16 cellular contexts compared by ENCODE assay signal in genomic region chr5:61735999-61736398, GRCh38.
"Had no signal": no experiment of that assay in that cellular context is flagged by ENCODE, and none has a peak within 500 bp of the region (broad histone marks: within the 10 kb centered on the region; RNA-seq: fewer than 3 reads in every experiment).

No MANE protein-coding gene starts in this region.

- DNase-seq: activated CD4-positive, alpha-beta T cell treated with anti-CD3 and anti-CD28 coated beads for 4 hours; activated CD8-positive, alpha-beta memory T cell treated with anti-CD3 and anti-CD28 coated beads, Interleukin-2, amount 50 U/mL, for 48 hours; activated CD8-positive, alpha-beta T cell treated with anti-CD3 and anti-CD28 coated beads, Interleukin-2, amount 10 ng/mL, durations not matched to agents 7 days and 5 days; effector CD4-positive, alpha-beta T cell; left cardiac atrium; psoas muscle; stimulated activated CD4-positive, alpha-beta T cell treated with anti-CD3 and anti-CD28 coated beads, Interleukin-4, amount 100 ng/mL, for 1 hour; upper lobe of right lung had no signal

- H3K4me3 ChIP-seq: ascending aorta, coronary artery, gastroesophageal sphincter, psoas muscle, upper lobe of right lung had no signal

- H3K27ac Mint-ChIP-seq: activated CD8-positive, alpha-beta T cell treated with anti-CD3 and anti-CD28 coated beads, Interleukin-2, amount 10 ng/mL, durations not matched to agents 7 days and 5 days; stimulated activated naive CD8-positive, alpha-beta T cell treated with anti-CD3 and anti-CD28 coated beads, Interleukin-15, Interleukin-2, amounts not matched to agents 100 ng/mL and 50 ng/mL, for 24 hours; T-helper 1 cell treated with Interleukin-12 subunit alpha and Interleukin-12 subunit beta and Interleukin-4 antibody, amounts not matched to agents 30 μg/mL and 1 μg/mL, for 36 hours had no signal

- H3K4me3 Mint-ChIP-seq: activated CD8-positive, alpha-beta T cell treated with anti-CD3 and anti-CD28 coated beads, Interleukin-2, amount 10 ng/mL, durations not matched to agents 7 days and 5 days; stimulated activated naive CD8-positive, alpha-beta T cell treated with anti-CD3 and anti-CD28 coated beads, Interleukin-15, Interleukin-2, amounts not matched to agents 100 ng/mL and 50 ng/mL, for 24 hours; T-helper 1 cell treated with Interleukin-12 subunit alpha and Interleukin-12 subunit beta and Interleukin-4 antibody, amounts not matched to agents 30 μg/mL and 1 μg/mL, for 36 hours had no signal

- H3K4me2 ChIP-seq: SK-N-SH had no signal

- H3K9me3 ChIP-seq: ascending aorta, gastroesophageal sphincter, neutrophil, psoas muscle, SK-N-SH, upper lobe of right lung had no signal

- H3K9ac ChIP-seq: SK-N-SH had no signal

- ATAC-seq: activated CD8-positive, alpha-beta T cell treated with anti-CD3 and anti-CD28 coated beads, Interleukin-2, amount 10 ng/mL, durations not matched to agents 7 days and 5 days; gastroesophageal sphincter; left cardiac atrium; psoas muscle; upper lobe of right lung had no signal

- H3K4me1 ChIP-seq: ascending aorta, psoas muscle, upper lobe of right lung had no signal

- H3K27ac ChIP-seq: ascending aorta, coronary artery, epithelial cell of prostate, gastroesophageal sphincter, neutrophil, psoas muscle, upper lobe of right lung had no signal

- H3K9me3 Mint-ChIP-seq: stimulated activated naive CD8-positive, alpha-beta T cell treated with anti-CD3 and anti-CD28 coated beads, Interleukin-15, Interleukin-2, amounts not matched to agents 100 ng/mL and 50 ng/mL, for 24 hours; T-helper 1 cell treated with Interleukin-12 subunit alpha and Interleukin-12 subunit beta and Interleukin-4 antibody, amounts not matched to agents 30 μg/mL and 1 μg/mL, for 36 hours had no signal

- H3K27me3 ChIP-seq: ascending aorta, gastroesophageal sphincter, upper lobe of right lung had no signal

- H3K36me3 ChIP-seq: ascending aorta, gastroesophageal sphincter, neutrophil, upper lobe of right lung had no signal
